9 cellular contexts compared by ENCODE assay signal in genomic region chr1:23577056-23577985, GRCh38. TPM values are rescaled to one million over a fixed set of nuclear protein-coding genes. Genes with fewer than 3 reads are reported as not detected.
DNase-seq lines count a peak whose midpoint lies in the region; ATAC-seq and TF ChIP-seq lines count a peak whose summit lies in the region.
"Had no signal": no experiment of that assay in that cellular context is flagged by ENCODE, and none has a peak within 500 bp of the region (broad histone marks: within the 10 kb centered on the region; RNA-seq: fewer than 3 reads in every experiment).

No MANE protein-coding gene starts in this region.

- peaks cover 43% of the 10 kb centered on the region for H3K4me1 ChIP-seq in osteoblast (ENCODE audit: insufficient read depth, low read length)

- no peak overlapping the region for H2AFZ ChIP-seq in osteoblast (ENCODE audit: low read length)

- H3K36me3 ChIP-seq in osteoblast (ENCODE audit: insufficient read depth, low read length): no peaks in the 10 kb centered on the region

- H4K20me1 ChIP-seq in osteoblast (ENCODE audit: insufficient read depth, low read length): no peaks in the 10 kb centered on the region

- H3K27ac ChIP-seq in RWPE1: peak overlapping the region; percentile 77
- peak overlapping the region in 57 of 59 donors; percentile 6 to 88 (median 72) for H3K27ac ChIP-seq in dorsolateral prefrontal cortex
- peak overlapping the region; percentile 93 for H3K27ac ChIP-seq in osteoblast (ENCODE audit: low read depth, low read length)

- no peak for TF ChIP-seq CTCF in RWPE1 (conservative IDR thresholded peaks at IDR 0.05; ENCODE audit: low read depth)
- TF ChIP-seq CTCF in dorsolateral prefrontal cortex (IDR thresholded peaks at IDR 0.05 in 54 of 56, conservative IDR thresholded peaks at IDR 0.05 in 2 of 56; ENCODE audit: low read depth in 1 of 56, partially characterized antibody in 56 of 56): no peak
- TF ChIP-seq CTCF in osteoblast (IDR thresholded peaks at IDR 0.05; ENCODE audit: extremely low read depth, low read depth, low read length): no peak

- no peaks in the 10 kb centered on the region for H3K27me3 ChIP-seq in dorsolateral prefrontal cortex
- H3K27me3 ChIP-seq in osteoblast (ENCODE audit: insufficient read depth, low read length): no peaks in the 10 kb centered on the region

- no peaks in the 10 kb centered on the region for H3K9me3 ChIP-seq in osteoblast (ENCODE audit: low read depth, low read length)

- H3K4me3 ChIP-seq in dorsolateral prefrontal cortex (peak overlapping the region in 3 of 59 donors; percentile 4 to 15 (median 13)), osteoblast (ENCODE audit: insufficient read depth, low read length) (peak overlapping the region; percentile 58)

- peak; percentile 27 to 30 for DNase-seq in activated CD4-positive, alpha-beta T cell treated with anti-CD3 and anti-CD28 coated beads for 4 hours
- no peak for DNase-seq in activated CD4-positive, alpha-beta T cell treated with anti-CD3 and anti-CD28 coated beads, Interleukin-2, amount 50 U/mL, for 4 hours
- DNase-seq in RWPE1 (ENCODE audit: low spot score): peak; percentile 33
- DNase-seq in dorsolateral prefrontal cortex: peak in 2 of 10 donors; percentile 51 to 57
- peak; percentile 85 for DNase-seq in osteoblast (ENCODE audit: insufficient read length, low spot score, missing footprints)
- DNase-seq in stimulated activated CD8-positive, alpha-beta memory T cell treated with anti-CD3 and anti-CD28 coated beads, Interleukin-4, amount 100 ng/mL, for 48 hours: no peak
- DNase-seq in OCI-M2 (lab: John Stamatoyannopoulos, UW; ENCODE audit: unreplicated experiment): no peak
- DNase-seq: DND-41 had no signal

- CTCF ChIA-PET in RWPE1 (lab: Yijun Ruan, JAX): interaction anchor here (0.7 to 1.4 kb wide), 5 partner anchors 11 to 60 kb away, joined by 3 to 7 read pairs (median 4); no protein-coding TSS in a partner anchor

- ATAC-seq in HG02884 (IDR thresholded peaks at IDR 0.05; ENCODE audit: unreplicated experiment): peak; percentile 70

- intact Hi-C loops in dorsolateral prefrontal cortex (cut with DNase I): no loop called here

- POLR2A ChIA-PET in RWPE1 (lab: Yijun Ruan, JAX; ENCODE audit: low non-redundant PET): no interaction called here

- peak overlapping the region; percentile 76 for H3K4me2 ChIP-seq in osteoblast (ENCODE audit: insufficient read depth, low read length)

- H3K79me2 ChIP-seq in osteoblast (ENCODE audit: insufficient read depth, low read length): no peaks in the 10 kb centered on the region

RNA-seq across cellular contexts. Expression of gene ID3, which starts 18.0 kb away (rescaled TPM):
- total RNA-seq in dorsolateral prefrontal cortex: 100 to 1,000 TPM in 13 of 120 experiments, 10 to 100 TPM in 107; 20.5 to 247 (median 59.8) TPM
- 177 and 240 TPM in 2 replicates for total RNA-seq in osteoblast

RNA-seq across cellular contexts. Expression of gene E2F2, which starts 46.3 kb away (rescaled TPM):
- total RNA-seq in dorsolateral prefrontal cortex (1 to 10 TPM in 1 of 120 experiments, under 1 TPM in 37, not detected in 82; 0.07 to 1.1 (median 0.15) TPM), osteoblast (under 0.01 and 0.29 TPM in 2 replicates)

Comparison
In these comparisons a context has a peak if more than half of its experiments do, and no peak if none do; other contexts are left out.
1. DNase-seq: peak in activated CD4-positive, alpha-beta T cell treated with anti-CD3 and anti-CD28 coated beads for 4 hours (2 of 2), RWPE1 (single experiment) and osteoblast (single experiment); none in activated CD4-positive, alpha-beta T cell treated with anti-CD3 and anti-CD28 coated beads, Interleukin-2, amount 50 U/mL, for 4 hours (0 of 2), stimulated activated CD8-positive, alpha-beta memory T cell treated with anti-CD3 and anti-CD28 coated beads, Interleukin-4, amount 100 ng/mL, for 48 hours (single experiment) and OCI-M2 (single experiment).
2. Peak in every context shown above with its lines, with median percentiles within 50 percentile points of each other: H3K27ac ChIP-seq.